ENCODE assay signal across 16 cellular contexts in the genomic region with DNA sequence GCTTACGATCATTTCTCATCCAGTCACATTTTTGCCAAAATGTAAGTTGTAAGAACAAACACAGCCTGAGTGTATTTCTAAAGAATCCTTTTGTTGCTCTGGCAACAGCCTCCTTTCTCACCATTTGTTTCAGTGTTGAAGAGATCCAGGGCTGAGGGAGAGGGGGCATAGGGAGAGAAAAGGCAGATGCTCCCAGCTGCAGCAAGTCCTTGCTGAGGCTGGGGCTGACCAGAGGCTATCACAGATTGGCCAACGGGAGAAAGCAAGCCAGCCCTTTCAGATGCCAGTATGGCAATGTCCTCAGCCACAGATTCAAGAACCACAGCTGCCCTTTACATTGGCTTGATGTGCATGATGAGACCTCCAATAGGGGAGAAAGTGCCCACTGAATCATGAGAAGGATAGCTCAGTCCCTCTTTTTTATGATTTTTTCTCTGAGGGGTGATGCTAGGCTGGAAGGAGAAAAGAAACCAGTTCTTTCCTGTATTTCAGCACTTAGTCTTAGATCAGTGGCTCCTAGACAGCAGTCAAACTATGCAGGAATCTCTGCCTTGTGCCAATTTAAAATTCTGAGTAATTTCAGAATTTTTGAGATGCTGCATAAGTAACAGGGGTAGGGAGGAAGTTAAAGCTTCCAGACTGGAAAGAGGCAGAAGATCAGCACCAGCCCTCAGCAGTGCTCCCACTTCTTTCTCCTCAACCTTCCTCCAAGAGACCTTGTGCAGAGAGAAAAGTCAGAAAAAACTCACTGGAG.
A peak's percentile ranks its signal among the peaks of the same experiment; 100 is the strongest.
DNase-seq lines count a peak whose midpoint lies in the region; ATAC-seq and TF ChIP-seq lines count a peak whose summit lies in the region.
"Had no signal": no experiment of that assay in that cellular context is flagged by ENCODE, and none has a peak within 500 bp of the region (broad histone marks: within the 10 kb centered on the region; RNA-seq: fewer than 3 reads in every experiment).

No MANE protein-coding gene starts in this region.

- 26% methylated on average over 2 of the region's 2 CpGs for WGBS in esophagus muscularis mucosa
- 41 to 59% methylated on average over 2 of the region's 2 CpGs for WGBS in tibial nerve, 2 donors

- TF ChIP-seq POLR2A in esophagus muscularis mucosa (IDR thresholded peaks at IDR 0.05; ENCODE audit: low read depth) (no peak), tibial nerve (IDR thresholded peaks at IDR 0.05) (no peak)

- TF ChIP-seq EP300 in esophagus muscularis mucosa (IDR thresholded peaks at IDR 0.05) = no peak
- TF ChIP-seq EP300 in tibial nerve (IDR thresholded peaks at IDR 0.05) = no peak

- H3K27ac ChIP-seq in esophagus muscularis mucosa (replicated peaks in 1 of 4) (peak overlapping the region; percentile 76 to 81 (median 80)), tibial nerve (peak overlapping the region in 3 of 4 donors; percentile 48 to 92 (median 78))

- H3K27me3 ChIP-seq in esophagus muscularis mucosa (no peaks in the 10 kb centered on the region), tibial nerve (no peaks in the 10 kb centered on the region)

- H3K36me3 ChIP-seq in esophagus muscularis mucosa = no peaks in the 10 kb centered on the region
- no peaks in the 10 kb centered on the region for H3K36me3 ChIP-seq in tibial nerve

- H3K4me3 ChIP-seq in esophagus muscularis mucosa (peak overlapping the region in 1 of 4 donors; percentile 6), tibial nerve (peak overlapping the region in 1 of 4 donors; percentile 9)

- TF ChIP-seq CTCF in esophagus muscularis mucosa (IDR thresholded peaks at IDR 0.05) = no peak
- TF ChIP-seq CTCF in tibial nerve (IDR thresholded peaks at IDR 0.05) = no peak

- DNase-seq in esophagus muscularis mucosa (ENCODE audit: extremely low spot score) (no peak), myocyte (ENCODE audit: low read depth) (peak; percentile 46), tibial nerve (ENCODE audit: low spot score in 2 of 2) (no peak), GM19240 (ENCODE audit: insufficient read length, low spot score) (no peak), pons (ENCODE audit: low spot score) (no peak)
- DNase-seq: activated CD4-positive, alpha-beta T cell treated with anti-CD3 and anti-CD28 coated beads for 4 hours; amniotic stem cell; CD4-positive, CD25-positive, alpha-beta regulatory T cell; H7; NCI-H1436 treated with DMSO at 0.1 percent for 48 hours; NCI-H510A; stimulated activated CD4-positive, alpha-beta T cell treated with anti-CD3 and anti-CD28 coated beads, Interleukin-4, amount 100 ng/mL, for 4 hours; T-helper 17 cell had no signal

- H3K9me3 ChIP-seq in esophagus muscularis mucosa (no peaks in the 10 kb centered on the region), tibial nerve (no peaks in the 10 kb centered on the region)

- intact Hi-C loops in esophagus muscularis mucosa (cut with DNase I) = no loop called here

- ATAC-seq in SK-N-SH treated with all-trans-retinoic acid at 6 μM for 48 hours (peak; percentile 32), GM18502 (IDR thresholded peaks at IDR 0.05; ENCODE audit: poor library complexity, unreplicated experiment) (no peak)
- ATAC-seq: stimulated activated effector memory CD8-positive, alpha-beta T cell treated with anti-CD3 and anti-CD28 coated beads, Interleukin-12 subunit alpha, Interleukin-12 subunit beta, amount 100 ng/mL, for 72 hours; T-helper 17 cell had no signal

- H3K4me1 ChIP-seq in esophagus muscularis mucosa (peaks cover 59 to 100% (median 99%) of the 10 kb centered on the region in 4 donors), tibial nerve (peaks cover 0 to 86% (median 40%) of the 10 kb centered on the region in 4 donors)

TF ChIP-seq in SK-N-SH treated with all-trans-retinoic acid at 6 μM for 48 hours, 23 proteins besides CTCF, POLR2A, EP300 and RAD21:
- TF ChIP-seq PPARA (CRISPR knock-in tag; IDR thresholded peaks at IDR 0.05; ENCODE audit: borderline replicate concordance) (no peak), TSHZ2 (CRISPR knock-in tag; IDR thresholded peaks at IDR 0.05) (no peak), ISL1 (CRISPR knock-in tag; IDR thresholded peaks at IDR 0.05) (0 out of 2 replicates have a peak, but pooled peaks have one; percentile 7)
